In genomic region chr11:2944953-2945756, GRCh38 we compare ENCODE assay signal across 8 cellular contexts. TPM values are rescaled to one million over a fixed set of nuclear protein-coding genes. Genes with fewer than 3 reads are reported as not detected.
DNase-seq lines count a peak whose midpoint lies in the region; ATAC-seq, FAIRE-seq and TF ChIP-seq lines count a peak whose summit lies in the region.

No MANE protein-coding gene starts in this region.

- TF ChIP-seq RAD21 in H1 (IDR thresholded peaks at IDR 0.05 in 1 of 2, conservative IDR thresholded peaks at IDR 0.05 in 1 of 2; ENCODE audit: low read depth in 2 of 2, low read length in 2 of 2) = no peak

- H3K27ac ChIP-seq in H1 (ENCODE audit: low read depth, low read length) (no peak overlapping the region), lower lobe of right lung (peak overlapping the region; percentile 64)

- no peak overlapping the region for H4K91ac ChIP-seq in H1 (replicated peaks; ENCODE audit: insufficient read length, low read length)

- H3K9me3 Mint-ChIP-seq in WTC11 = no peaks in the 10 kb centered on the region

- H2BK5ac ChIP-seq in H1 (ENCODE audit: low read depth, low read length) = no peak overlapping the region

- H3K23ac ChIP-seq in H1 (ENCODE audit: insufficient read length) = no peak overlapping the region

- POLR2A ChIA-PET in WTC11 (lab: Charles Lee) = interaction anchor here (1.1 kb wide), 1 partner anchor 47 kb away, joined by 3 read pairs; the partner anchor contains the start of gene NAP1L4
- POLR2A ChIA-PET in H1 (lab: Charles Lee; ENCODE audit: partially characterized antibody) = interaction anchor here (0.9 to 2.5 kb wide), 5 partner anchors 11 to 47 kb away, joined by 3 to 13 read pairs (median 4); partner anchors contain the start of genes NAP1L4 and PHLDA2

- H3K4me3 ChIP-seq in H1 (ENCODE audit: extremely low read depth in 1 of 4, insufficient read depth in 2 of 4, low read depth in 3 of 4, low read length in 4 of 4) (peak overlapping the region in 1 of 4 experiments; percentile 19; a peak in 1 of 8 replicates), lower lobe of right lung (peak overlapping the region; percentile 39)

- H3K79me2 ChIP-seq in H1 (ENCODE audit: control insufficient read depth in 1 of 2, insufficient read depth in 2 of 2, low read length in 2 of 2) = no peaks in the 10 kb centered on the region

- H3K27me3 ChIP-seq in H1 (replicated peaks in 1 of 4; ENCODE audit: control insufficient read depth in 3 of 4, extremely low read depth in 1 of 4, insufficient read depth in 3 of 4, low read length in 3 of 4) = no peaks in the 10 kb centered on the region
- H3K27me3 ChIP-seq in lower lobe of right lung (ENCODE audit: low read depth) = no peaks in the 10 kb centered on the region

- H2BK12ac ChIP-seq in H1 (ENCODE audit: low read depth, low read length) = no peak overlapping the region

- FAIRE-seq in H1 (lab: Jason Lieb, UNC) = peak; percentile 63

- H3K27me3 Mint-ChIP-seq in WTC11 (ENCODE audit: low read depth) = no peaks in the 10 kb centered on the region

- CTCF ChIA-PET in WTC11 (lab: Charles Lee) (interaction anchor here (0.6 to 2.2 kb wide), 15 partner anchors 10 to 414 kb away, joined by 3 to 23 read pairs (median 4); partner anchors contain the start of genes NAP1L4 and PHLDA2), H1 (lab: Charles Lee; ENCODE audit: partially characterized antibody) (interaction anchor here (0.6 to 4.9 kb wide), 11 partner anchors 10 to 148 kb away, joined by 3 to 33 read pairs (median 5); partner anchors contain the start of gene PHLDA2)

- H3K56ac ChIP-seq in H1 (replicated peaks; ENCODE audit: insufficient read length, low read depth, low read length) = no peak overlapping the region

- no peak overlapping the region for H3K9ac ChIP-seq in H1 (replicated peaks in 1 of 4; ENCODE audit: extremely low read depth in 1 of 4, low read depth in 3 of 4, low read length in 3 of 4)

- no peak overlapping the region for H2AFZ ChIP-seq in H1 (ENCODE audit: low read length)

- 43% methylated on average over 18 of the region's 18 CpGs; no CpG with 5 or more reads in 1 of the 2 experiments for WGBS in H1 (ENCODE audit: extremely low coverage in 1 of 2, insufficient coverage in 1 of 2, insufficient read length in 1 of 2, insufficient replicate concordance in 2 of 2, low coverage in 1 of 2, low lambda C conversion rate in 2 of 2, missing lambda C conversion rate in 1 of 2), 2 experiments

- H3K4ac ChIP-seq in H1 (replicated peaks; ENCODE audit: insufficient read length, low read depth, low read length) = no peak overlapping the region

- H2BK15ac ChIP-seq in H1 (ENCODE audit: low read length) = no peak overlapping the region

- H3K4me1 ChIP-seq in H1 (replicated peaks in 1 of 4; ENCODE audit: control insufficient read depth in 3 of 4, insufficient read depth in 4 of 4, low read length in 3 of 4) (peaks cover 0 to 30% (median 12%) of the 10 kb centered on the region in 4 experiments; a peak in 6 of 7 replicates), lower lobe of right lung (peaks cover 40% of the 10 kb centered on the region)

- peak overlapping the region; percentile 55; the same call in 1 of the 2 replicates for H3K27ac Mint-ChIP-seq in WTC11

- no peak overlapping the region for H4K5ac ChIP-seq in H1 (ENCODE audit: insufficient read length, low read depth, low read length)

- H3K36me3 Mint-ChIP-seq in WTC11 = peaks cover 43% of the 10 kb centered on the region

- no peak for TF ChIP-seq EP300 in H1 (IDR thresholded peaks at IDR 0.05; ENCODE audit: borderline replicate concordance in 1 of 2, low read depth in 2 of 2, low read length in 2 of 2)

- DNase-seq in Daoy (ENCODE audit: low read depth) (peak; percentile 82), WTC11 (ENCODE audit: low spot score) (peak; percentile 76), H1 (ENCODE audit: low read depth in 1 of 2, low spot score in 2 of 2) (peak; percentile 39 to 80), lower lobe of right lung (peak; percentile 97)
- peak; percentile 32 to 49 for DNase-seq in stimulated activated CD8-positive, alpha-beta memory T cell treated with anti-CD3 and anti-CD28 coated beads, Interleukin-15, amount 100 ng/mL, for 48 hours (ENCODE audit: low read depth in 2 of 2)

- H2AK5ac ChIP-seq in H1 (ENCODE audit: low read depth, low read length) = no peak overlapping the region

- no peak for TF ChIP-seq CTCF in WTC11 (IDR thresholded peaks at IDR 0.05)
- no peak for TF ChIP-seq CTCF in H1 (IDR thresholded peaks at IDR 0.05; ENCODE audit: control extremely low read depth in 1 of 3, insufficient read depth in 1 of 3, low read depth in 1 of 3, low read length in 3 of 3)
- no peak for TF ChIP-seq CTCF in lower lobe of right lung (IDR thresholded peaks at IDR 0.05)

- peaks cover 37% of the 10 kb centered on the region for H3K4me1 Mint-ChIP-seq in WTC11

- H3K79me1 ChIP-seq in H1 (ENCODE audit: low read depth, low read length) = peaks cover 6% of the 10 kb centered on the region

- H4K8ac ChIP-seq in H1 (ENCODE audit: extremely low read depth, insufficient read depth, low read length) = no peak overlapping the region

- peak overlapping the region; percentile 27 to 49; a peak in 3 of 4 replicates for H3K4me2 ChIP-seq in H1 (ENCODE audit: insufficient read depth in 1 of 2, low read depth in 2 of 2, low read length in 2 of 2)

- H3K23me2 ChIP-seq in H1 (ENCODE audit: low read depth, low read length) = no peaks in the 10 kb centered on the region

- no peak overlapping the region for H3K14ac ChIP-seq in H1 (ENCODE audit: insufficient read length)

- H2BK20ac ChIP-seq in H1 (ENCODE audit: low read length) = no peak overlapping the region

- H3K36me3 ChIP-seq in H1 (ENCODE audit: control insufficient read depth in 2 of 4, insufficient read depth in 4 of 4, low read length in 3 of 4) (peaks cover 11 to 37% (median 22%) of the 10 kb centered on the region in 4 experiments), lower lobe of right lung (peaks cover 54% of the 10 kb centered on the region)

- peak overlapping the region; percentile 10; the same call in 1 of the 2 replicates for H3K4me3 Mint-ChIP-seq in WTC11

- no peak for TF ChIP-seq POLR2A in H1 (IDR thresholded peaks at IDR 0.05; ENCODE audit: control extremely low read depth in 1 of 2, low read depth in 2 of 2, low read length in 2 of 2)

- H3K9me3 ChIP-seq in H1 (ENCODE audit: insufficient read depth in 2 of 2, low read depth in 1 of 2, low read length in 1 of 2) (peaks cover 0 to 5% of the 10 kb centered on the region in 2 experiments; a peak in 1 of 4 replicates), lower lobe of right lung (no peaks in the 10 kb centered on the region)

- no peak overlapping the region for H2BK120ac ChIP-seq in H1 (replicated peaks; ENCODE audit: low read depth, low read length)

- H3K18ac ChIP-seq in H1 (ENCODE audit: extremely low read depth, low read length) = peak overlapping the region; percentile 24; the same call in 1 of the 2 replicates

- intact Hi-C loops in lower lobe of right lung (cut with DNase I) = no loop called here

- peaks cover 28 to 39% of the 10 kb centered on the region in 2 experiments for H4K20me1 ChIP-seq in H1 (replicated peaks in 1 of 2; ENCODE audit: control insufficient read depth in 1 of 2, insufficient read depth in 2 of 2, low read length in 2 of 2)

- ATAC-seq in WTC11 (peak; percentile 78), lower lobe of right lung (peak; percentile 89 to 92), HG03039 (IDR thresholded peaks at IDR 0.05; ENCODE audit: unreplicated experiment) (no peak), HG03378 (IDR thresholded peaks at IDR 0.05; ENCODE audit: unreplicated experiment) (no peak), HG02759 (IDR thresholded peaks at IDR 0.05; ENCODE audit: unreplicated experiment) (no peak)

TF ChIP-seq in WTC11, 78 proteins besides CTCF, POLR2A, EP300 and RAD21 (continues in another document):
- no peak for TF ChIP-seq SMAD4 (CRISPR knock-in tag; IDR thresholded peaks at IDR 0.05)

TF ChIP-seq in H1, 55 proteins besides CTCF, POLR2A, EP300 and RAD21 (continues in another document):
- TF ChIP-seq RXRA (IDR thresholded peaks at IDR 0.05; ENCODE audit: insufficient read depth, low read depth, low read length) = no peak

RNA-seq across cellular contexts. Expression of gene PHLDA2, which starts 15.9 kb away (rescaled TPM):
- total RNA-seq in Daoy (2014; rRNA removed; shearing (Covaris generic)) = 3.9 and 6.4 TPM in 2 replicates
- total RNA-seq in WTC11 (2021) = 9.4 to 11.0 TPM (median 9.6 TPM) in 3 replicates
- 5.2 and 5.4 TPM in 2 replicates for total RNA-seq in H1 (2021; fragmentation: NEBNext Ultra II Directional; extraction: Animal tissue kit (Norgen Biotek cat#: 25700))
- 7.6 and 11.6 TPM in 2 replicates for polyA plus RNA-seq in H1 (2011; rRNA removed)
- polyA plus RNA-seq in H1 (2011; cell fraction: cytosol; rRNA removed) = 5.3 TPM
- 8.3 TPM for polyA plus RNA-seq in H1 (2011; cell fraction: nucleus; rRNA removed)
- 3.0 to 7.5 TPM (median 5.8 TPM) in 4 replicates for polyA plus RNA-seq in H1 (2012, experiment 1 of 2)
- polyA plus RNA-seq in H1 (2012, experiment 2 of 2) = 6.4 TPM
- polyA plus RNA-seq in H1 (2013, experiment 1 of 2) = 15.6 TPM
- 14.7 TPM for polyA plus RNA-seq in H1 (2013, experiment 2 of 2)
- polyA minus RNA-seq in H1 (2011; rRNA and poly(A)+ RNA removed) = 0.24 TPM in 1 of 2 replicates, not detected in the other
- 3.5 TPM for polyA minus RNA-seq in H1 (2011; cell fraction: cytosol; rRNA and poly(A)+ RNA removed)
- 13.2 TPM for polyA minus RNA-seq in H1 (2011; cell fraction: nucleus; rRNA and poly(A)+ RNA removed)
- total RNA-seq in lower lobe of right lung = 7.2 TPM

RNA-seq across cellular contexts. Expression of gene NAP1L4, which starts 47.0 kb away (rescaled TPM):
- total RNA-seq in Daoy (2014; rRNA removed; shearing (Covaris generic)) = 79.1 and 88.6 TPM in 2 replicates
- total RNA-seq in WTC11 (2021) (160 to 189 TPM (median 181 TPM) in 3 replicates), lower lobe of right lung (96.8 TPM)
- 190 and 194 TPM in 2 replicates for total RNA-seq in H1 (2021; fragmentation: NEBNext Ultra II Directional; extraction: Animal tissue kit (Norgen Biotek cat#: 25700))
- 75.8 and 81.4 TPM in 2 replicates for polyA plus RNA-seq in H1 (2011; rRNA removed)
- 105 TPM for polyA plus RNA-seq in H1 (2011; cell fraction: cytosol; rRNA removed)
- polyA plus RNA-seq in H1 (2011; cell fraction: nucleus; rRNA removed) = 118 TPM
- 128 to 175 TPM (median 137 TPM) in 4 replicates for polyA plus RNA-seq in H1 (2012, experiment 1 of 2)
- polyA plus RNA-seq in H1 (2012, experiment 2 of 2) = 37.8 TPM
- polyA plus RNA-seq in H1 (2013, experiment 1 of 2) = 102 TPM
- polyA plus RNA-seq in H1 (2013, experiment 2 of 2) = 96.1 TPM
- 80.9 and 95.4 TPM in 2 replicates for polyA minus RNA-seq in H1 (2011; rRNA and poly(A)+ RNA removed)
- 46.7 TPM for polyA minus RNA-seq in H1 (2011; cell fraction: cytosol; rRNA and poly(A)+ RNA removed)
- polyA minus RNA-seq in H1 (2011; cell fraction: nucleus; rRNA and poly(A)+ RNA removed) = 103 TPM

RNA-seq across cellular contexts. Expression of gene CDKN1C, which starts 59.6 kb away (rescaled TPM):
- total RNA-seq in Daoy (2014; rRNA removed; shearing (Covaris generic)) = 4.9 and 5.1 TPM in 2 replicates
- 25.0 to 35.0 TPM (median 32.4 TPM) in 3 replicates for total RNA-seq in WTC11 (2021)
- 12.8 and 16.2 TPM in 2 replicates for total RNA-seq in H1 (2021; fragmentation: NEBNext Ultra II Directional; extraction: Animal tissue kit (Norgen Biotek cat#: 25700))
- polyA plus RNA-seq in H1 (2011; rRNA removed) = 14.1 and 21.8 TPM in 2 replicates
- polyA plus RNA-seq in H1 (2011; cell fraction: cytosol; rRNA removed) = 13.5 TPM
- 19.1 TPM for polyA plus RNA-seq in H1 (2011; cell fraction: nucleus; rRNA removed)
- 5.5 to 12.0 TPM (median 10.3 TPM) in 4 replicates for polyA plus RNA-seq in H1 (2012, experiment 1 of 2)
- 12.8 TPM for polyA plus RNA-seq in H1 (2012, experiment 2 of 2)
- 12.8 TPM for polyA plus RNA-seq in H1 (2013, experiment 1 of 2)
- polyA plus RNA-seq in H1 (2013, experiment 2 of 2) = 10.8 TPM
- 1.7 and 2.9 TPM in 2 replicates for polyA minus RNA-seq in H1 (2011; rRNA and poly(A)+ RNA removed)
- polyA minus RNA-seq in H1 (2011; cell fraction: cytosol; rRNA and poly(A)+ RNA removed) = 16.9 TPM
- 23.8 TPM for polyA minus RNA-seq in H1 (2011; cell fraction: nucleus; rRNA and poly(A)+ RNA removed)
- 39.5 TPM for total RNA-seq in lower lobe of right lung

Comparison
In these comparisons a context has a peak if more than half of its experiments do, and no peak if none do; other contexts are left out.
1. DNase-seq: peak in every context shown above with its lines; median percentile 97 in lower lobe of right lung; 82 in Daoy; 76 in WTC11; 60 in H1; 40 in stimulated activated CD8-positive, alpha-beta memory T cell treated with anti-CD3 and anti-CD28 coated beads, Interleukin-15, amount 100 ng/mL, for 48 hours.
2. ATAC-seq: peak in WTC11 (single experiment) and lower lobe of right lung (2 of 2); none in HG03039 (single experiment), HG03378 (single experiment) and HG02759 (single experiment).